ENCODE assay signal across 8 cellular contexts in genomic region chr12:49130151-49131050, GRCh38. TPM values are rescaled to one million over a fixed set of nuclear protein-coding genes. Genes with fewer than 3 reads are reported as not detected.
DNase-seq lines count a peak whose midpoint lies in the region; ATAC-seq and TF ChIP-seq lines count a peak whose summit lies in the region.

No MANE protein-coding gene starts in this region.

- no peaks in the 10 kb centered on the region for H3K9me3 Mint-ChIP-seq in T-cell
- no peaks in the 10 kb centered on the region for H3K9me3 Mint-ChIP-seq in progenitor cell of endocrine pancreas (ENCODE audit: low read depth)

- POLR2A ChIA-PET in T-cell (lab: Charles Lee): interaction anchor here (0.6 to 3.7 kb wide), 12 partner anchors 20 to 982 kb away, joined by 3 to 61 read pairs (median 4); partner anchors contain the start of genes RHEBL1 (in 2 of the 2), TUBA1A (in 2 of the 2), COX14 (in 1 of the 2) and DDX23 (in 1 of the 2)

- peak overlapping the region; percentile 97 to 99 for H3K27ac Mint-ChIP-seq in T-cell
- peak overlapping the region; percentile 97 for H3K27ac Mint-ChIP-seq in progenitor cell of endocrine pancreas

- H3K27me3 ChIP-seq in left ventricle myocardium inferior (ENCODE audit: low read depth) (no peaks in the 10 kb centered on the region), upper lobe of right lung (no peaks in the 10 kb centered on the region)

- peaks cover 30% of the 10 kb centered on the region for H3K36me3 ChIP-seq in left ventricle myocardium inferior
- H3K36me3 ChIP-seq in upper lobe of right lung: peaks cover 30% of the 10 kb centered on the region

- TF ChIP-seq CTCF in GM13976 (IDR thresholded peaks at IDR 0.05; ENCODE audit: borderline replicate concordance, control extremely low read depth, extremely low read depth, insufficient read depth, missing control alignments): peak; percentile 97
- TF ChIP-seq CTCF in left ventricle myocardium inferior (IDR thresholded peaks at IDR 0.05; ENCODE audit: borderline replicate concordance): peak; percentile 89
- peak; percentile 96 for TF ChIP-seq CTCF in progenitor cell of endocrine pancreas (IDR thresholded peaks at IDR 0.05; ENCODE audit: unreplicated experiment)
- peak; percentile 92 for TF ChIP-seq CTCF in upper lobe of right lung (IDR thresholded peaks at IDR 0.05)

- peaks cover 35% of the 10 kb centered on the region for H3K36me3 Mint-ChIP-seq in T-cell
- peaks cover 28% of the 10 kb centered on the region for H3K36me3 Mint-ChIP-seq in progenitor cell of endocrine pancreas (ENCODE audit: insufficient read depth)

- H3K4me1 ChIP-seq in left ventricle myocardium inferior (peaks cover 48% of the 10 kb centered on the region), upper lobe of right lung (peaks cover 22% of the 10 kb centered on the region)

- H3K27me3 Mint-ChIP-seq in T-cell: no peaks in the 10 kb centered on the region
- no peaks in the 10 kb centered on the region for H3K27me3 Mint-ChIP-seq in progenitor cell of endocrine pancreas

- H3K9me3 ChIP-seq in left ventricle myocardium inferior (replicated peaks): no peaks in the 10 kb centered on the region
- no peaks in the 10 kb centered on the region for H3K9me3 ChIP-seq in upper lobe of right lung

- CTCF ChIA-PET in T-cell (lab: Charles Lee): interaction anchor here (0.5 to 3.6 kb wide), 25 partner anchors 8 to 627 kb away, joined by 3 to 54 read pairs (median 5); partner anchors contain the start of genes LMBR1L (in 1 of the 2), RHEBL1 (in 1 of the 2) and TUBA1A (in 1 of the 2)

- intact Hi-C loops in left ventricle myocardium inferior (cut with micrococcal nuclease): no loop called here
- intact Hi-C loops in upper lobe of right lung (cut with DNase I): loop anchor here (10.0 kb wide), 1 partner anchor 104 kb away; no protein-coding TSS in a partner anchor

- peak; percentile 50 for ATAC-seq in HG02870 (IDR thresholded peaks at IDR 0.05; ENCODE audit: unreplicated experiment)
- ATAC-seq in T-cell (replicated peaks in 1 of 4): peak; percentile 62 to 72 (median 67)
- ATAC-seq in upper lobe of right lung: peak; percentile 87

- in situ Hi-C loops in GM13976 (cut with MboI; ENCODE audit: low sequenced_read_pairs, unreplicated experiment): no loop called here

- H3K4me3 ChIP-seq in left ventricle myocardium inferior (peak overlapping the region; percentile 97), upper lobe of right lung (peak overlapping the region; percentile 100)

- H3K4me3 Mint-ChIP-seq in T-cell (peak overlapping the region; percentile 96 to 97 (median 97)), progenitor cell of endocrine pancreas (ENCODE audit: low read depth) (peak overlapping the region; percentile 94)

- DNase-seq in GM13976 (ENCODE audit: low spot score) (peak; percentile 92), NCI-H1436 treated with DMSO at 0.1 percent for 48 hours (lab: John Stamatoyannopoulos, UW) (peak; percentile 44), T-cell (peak; percentile 80 to 94 (median 90)), amniotic epithelial cell (ENCODE audit: low read depth) (peak; percentile 91), left ventricle myocardium inferior (peak; percentile 94), progenitor cell of endocrine pancreas (ENCODE audit: low spot score, unreplicated experiment) (peak; percentile 80), upper lobe of right lung (peak; percentile 98)

- H3K27ac ChIP-seq in left ventricle myocardium inferior (replicated peaks) (peak overlapping the region; percentile 100), upper lobe of right lung (peak overlapping the region; percentile 100)

- H3K4me1 Mint-ChIP-seq in T-cell (peaks cover 45 to 52% (median 50%) of the 10 kb centered on the region in 3 donors), progenitor cell of endocrine pancreas (ENCODE audit: low read depth) (peaks cover 17% of the 10 kb centered on the region)

RNA-seq across cellular contexts. Expression of gene TUBA1B, which starts 0.8 kb away (rescaled TPM):
- total RNA-seq in T-cell: 100 to 1,000 TPM; 167 to 232 (median 205) TPM
- total RNA-seq in left ventricle myocardium inferior: 318 TPM
- 985 and 1,023 TPM in 2 replicates for total RNA-seq in progenitor cell of endocrine pancreas
- 440 TPM for total RNA-seq in upper lobe of right lung

RNA-seq across cellular contexts. Expression of gene LMBR1L, which starts 19.8 kb away (rescaled TPM):
- total RNA-seq in T-cell (100 to 1,000 TPM; 159 to 302 (median 224) TPM), left ventricle myocardium inferior (27.5 TPM), progenitor cell of endocrine pancreas (142 and 143 TPM in 2 replicates), upper lobe of right lung (54.3 TPM)

RNA-seq across cellular contexts. Expression of gene DHH, which starts 35.8 kb away (rescaled TPM):
- total RNA-seq in T-cell (under 1 TPM; 0.12 to 0.45 (median 0.38) TPM), left ventricle myocardium inferior (0.41 TPM), progenitor cell of endocrine pancreas (0.29 and 0.34 TPM in 2 replicates), upper lobe of right lung (2.1 TPM)

RNA-seq across cellular contexts. Expression of gene TUBA1A, which starts 58.5 kb away (rescaled TPM):
- 100 to 1,000 TPM in 3 of 5 donors, 10 to 100 TPM in 2; 89.3 to 310 (median 100) TPM for total RNA-seq in T-cell
- 102 TPM for total RNA-seq in left ventricle myocardium inferior
- total RNA-seq in progenitor cell of endocrine pancreas: 628 and 652 TPM in 2 replicates
- total RNA-seq in upper lobe of right lung: 90.8 TPM

Comparison
In these comparisons a context has a peak if more than half of its experiments do, and no peak if none do; other contexts are left out.
1. Peak in every context shown above with its lines: DNase-seq, ATAC-seq, H3K4me3 ChIP-seq and H3K27ac ChIP-seq.
2. DNase-seq: peak in every context shown above with its lines; median percentile 98 in upper lobe of right lung; 94 in left ventricle myocardium inferior; 92 in GM13976; 91 in amniotic epithelial cell; 90 in T-cell; 80 in progenitor cell of endocrine pancreas; 44 in NCI-H1436 treated with DMSO at 0.1 percent for 48 hours.